ENCODE assay signal across 8 cellular contexts in genomic region chr11:46710821-46711269, GRCh38. TPM values are rescaled to one million over a fixed set of nuclear protein-coding genes. Genes with fewer than 3 reads are reported as not detected.
DNase-seq lines count a peak whose midpoint lies in the region; ATAC-seq and TF ChIP-seq lines count a peak whose summit lies in the region.
"Had no signal": no experiment of that assay in that cellular context is flagged by ENCODE, and none has a peak within 500 bp of the region (broad histone marks: within the 10 kb centered on the region; RNA-seq: fewer than 3 reads in every experiment).

No MANE protein-coding gene starts in this region.

- ATAC-seq in esophagus mucosa, result peak; percentile 14
- no peak for ATAC-seq in stimulated activated naive CD8-positive, alpha-beta T cell treated with anti-CD3 and anti-CD28 coated beads, Interleukin-15, Interleukin-2, amounts not matched to agents 100 U/mL and 50 U/mL, for 24 hours

- no peak overlapping the region for H3K9ac ChIP-seq in mucosa of rectum (ENCODE audit: low read depth in 1 of 2, low read length in 2 of 2)

- peak; percentile 83 for DNase-seq in RKO (ENCODE audit: low spot score)
- no peak for DNase-seq in vagina (ENCODE audit: extremely low spot score in 2 of 2)
- no peak for DNase-seq in stimulated activated naive CD8-positive, alpha-beta T cell treated with anti-CD3 and anti-CD28 coated beads, Interleukin-15, Interleukin-2, amounts not matched to agents 100 U/mL and 50 U/mL, for 24 hours
- DNase-seq in HUDEP-2 (lab: John Stamatoyannopoulos, UW; ENCODE audit: unreplicated experiment in 76 of 76), result no peak
- no peak for DNase-seq in NOMO-1 treated with dmso at 0.1 percent for 144 hours (lab: John Stamatoyannopoulos, UW; ENCODE audit: unreplicated experiment)

- H3K27ac ChIP-seq in mucosa of rectum (ENCODE audit: low read depth in 2 of 2, low read length in 2 of 2) (peak overlapping the region; percentile 50 to 61), vagina (peak overlapping the region; percentile 85)
- H3K27ac ChIP-seq: SK-N-MC had no signal

- intact Hi-C loops in vagina (cut with DNase I), result no loop called here

- TF ChIP-seq CTCF in vagina (IDR thresholded peaks at IDR 0.05), result no peak

- H3K36me3 ChIP-seq in mucosa of rectum (ENCODE audit: control insufficient read depth in 2 of 2, insufficient read depth in 2 of 2, low read length in 2 of 2) (peaks cover 12 to 14% of the 10 kb centered on the region in 2 donors), vagina (peaks cover 0 to 15% of the 10 kb centered on the region in 2 donors)

- TF ChIP-seq POLR2A in vagina (IDR thresholded peaks at IDR 0.05), result no peak

- H3K9me3 ChIP-seq in mucosa of rectum (ENCODE audit: control insufficient read depth in 2 of 2, low read length in 2 of 2), result no peaks in the 10 kb centered on the region
- H3K9me3 ChIP-seq in vagina, result no peaks in the 10 kb centered on the region

- H3K4me1 ChIP-seq in mucosa of rectum (ENCODE audit: control insufficient read depth in 2 of 2, insufficient read depth in 2 of 2, low read length in 2 of 2) (no peaks in the 10 kb centered on the region), vagina (peaks cover 7% of the 10 kb centered on the region)

- no peaks in the 10 kb centered on the region for H3K27me3 ChIP-seq in mucosa of rectum (ENCODE audit: control insufficient read depth in 2 of 2, insufficient read depth in 2 of 2, low read length in 2 of 2)
- no peaks in the 10 kb centered on the region for H3K27me3 ChIP-seq in vagina

- H3K4me3 ChIP-seq in mucosa of rectum (ENCODE audit: low read length in 2 of 2) (no peak overlapping the region), vagina (no peak overlapping the region)
- H3K4me3 ChIP-seq: SK-N-MC had no signal

RNA-seq across cellular contexts. Expression of gene F2, which starts 8.2 kb away (rescaled TPM):
- total RNA-seq in esophagus mucosa (not detected), vagina (not detected)

RNA-seq across cellular contexts. Expression of gene ZNF408, which starts 10.0 kb away (rescaled TPM):
- total RNA-seq in esophagus mucosa (6.7 TPM), vagina (12.5 TPM)

RNA-seq across cellular contexts. Expression of gene ARHGAP1, which starts 10.4 kb away (rescaled TPM):
- total RNA-seq in esophagus mucosa (88.7 TPM), vagina (80.3 TPM)
